Comparison of ENCODE assay signal across 8 cellular contexts in the genomic region with DNA sequence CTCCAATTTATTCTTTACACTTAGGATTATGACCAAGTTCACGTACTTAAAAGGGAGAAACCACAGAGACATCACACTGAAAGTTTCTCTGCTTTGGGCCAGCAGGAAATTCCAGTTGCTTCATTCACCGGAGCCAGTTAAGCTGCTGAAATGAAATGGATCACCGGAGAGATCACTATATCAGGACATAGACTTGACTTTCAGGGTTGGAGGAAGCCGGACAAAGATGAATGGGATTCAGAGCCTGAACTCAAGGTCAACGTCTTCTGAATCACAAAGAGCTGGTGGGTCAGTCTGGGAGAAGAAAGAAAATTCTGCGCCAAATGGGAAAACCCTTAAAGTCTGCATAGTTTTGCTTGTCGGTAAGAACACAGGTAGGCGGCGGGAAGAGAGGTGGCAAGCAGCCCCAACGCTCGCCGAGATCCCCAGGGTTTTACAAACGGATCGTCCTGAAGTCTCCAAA.
DNase-seq lines count a peak whose midpoint lies in the region; ATAC-seq, FAIRE-seq and TF ChIP-seq lines count a peak whose summit lies in the region.

No MANE protein-coding gene starts in this region.

- no peaks in the 10 kb centered on the region for H3K36me3 ChIP-seq in OCI-LY3 (replicated peaks; ENCODE audit: low read depth, low read length)
- no peaks in the 10 kb centered on the region for H3K36me3 ChIP-seq in H1 (ENCODE audit: control insufficient read depth in 2 of 4, insufficient read depth in 4 of 4, low read length in 3 of 4)

- TF ChIP-seq RAD21 in H1 (IDR thresholded peaks at IDR 0.05 in 1 of 2, conservative IDR thresholded peaks at IDR 0.05 in 1 of 2; ENCODE audit: low read depth in 2 of 2, low read length in 2 of 2), result no peak

- H3K36me3 Mint-ChIP-seq in activated CD8-positive, alpha-beta memory T cell treated with anti-CD3 and anti-CD28 coated beads, Interleukin-2, amount 10 ng/mL, durations not matched to agents 7 days and 5 days, result no peaks in the 10 kb centered on the region

- peaks cover 6% of the 10 kb centered on the region for H3K4me1 Mint-ChIP-seq in activated CD8-positive, alpha-beta memory T cell treated with anti-CD3 and anti-CD28 coated beads, Interleukin-2, amount 10 ng/mL, durations not matched to agents 7 days and 5 days

- peaks cover 57% of the 10 kb centered on the region for H3K27me3 Mint-ChIP-seq in activated CD8-positive, alpha-beta memory T cell treated with anti-CD3 and anti-CD28 coated beads, Interleukin-2, amount 10 ng/mL, durations not matched to agents 7 days and 5 days

- H3K9me3 ChIP-seq in OCI-LY3 (ENCODE audit: insufficient read depth, low read length) (no peaks in the 10 kb centered on the region), H1 (ENCODE audit: insufficient read depth in 2 of 2, low read depth in 1 of 2, low read length in 1 of 2) (no peaks in the 10 kb centered on the region)

- H3K56ac ChIP-seq in H1 (replicated peaks; ENCODE audit: insufficient read length, low read depth, low read length), result no peak overlapping the region

- H3K27me3 ChIP-seq in OCI-LY3 (ENCODE audit: low read depth, low read length) (peaks cover 3% of the 10 kb centered on the region; the same call in 1 of the 2 replicates), H1 (replicated peaks in 1 of 4; ENCODE audit: control insufficient read depth in 3 of 4, extremely low read depth in 1 of 4, insufficient read depth in 3 of 4, low read length in 3 of 4) (peaks cover 0 to 3% (median 0%) of the 10 kb centered on the region in 4 experiments; a peak in 2 of 7 replicates)

- H2BK12ac ChIP-seq in H1 (ENCODE audit: low read depth, low read length), result peak overlapping the region; percentile 30; the same call in 1 of the 2 replicates

- H3K18ac ChIP-seq in H1 (ENCODE audit: extremely low read depth, low read length), result no peak overlapping the region

- no peak overlapping the region for H2AFZ ChIP-seq in OCI-LY3 (ENCODE audit: low read depth, low read length)
- no peak overlapping the region for H2AFZ ChIP-seq in H1 (ENCODE audit: low read length)

- POLR2A ChIA-PET in H1 (lab: Charles Lee; ENCODE audit: partially characterized antibody), result interaction anchor here (0.5 to 3.7 kb wide), 4 partner anchors 9 to 18 kb away, joined by 3 to 14 read pairs (median 5); no protein-coding TSS in a partner anchor

- no peak overlapping the region; the same call in 1 of the 2 replicates for H4K8ac ChIP-seq in H1 (ENCODE audit: extremely low read depth, insufficient read depth, low read length)

- FAIRE-seq in H1 (lab: Jason Lieb, UNC), result no peak

- CTCF ChIA-PET in activated CD8-positive, alpha-beta memory T cell treated with anti-CD3 and anti-CD28 coated beads, Interleukin-2, amount 10 ng/mL, durations not matched to agents 7 days and 5 days (lab: Charles Lee), result interaction anchor here (0.9 to 3.5 kb wide), 12 partner anchors 9 to 103 kb away, joined by 3 to 20 read pairs (median 4); no protein-coding TSS in a partner anchor
- CTCF ChIA-PET in H1 (lab: Charles Lee; ENCODE audit: partially characterized antibody), result interaction anchor here (0.8 to 2.6 kb wide), 18 partner anchors 9 to 572 kb away, joined by 3 to 15 read pairs (median 6); no protein-coding TSS in a partner anchor

- no peak for TF ChIP-seq EP300 in H1 (IDR thresholded peaks at IDR 0.05; ENCODE audit: borderline replicate concordance in 1 of 2, low read depth in 2 of 2, low read length in 2 of 2)

- TF ChIP-seq CTCF in OCI-LY3 (IDR thresholded peaks at IDR 0.05; ENCODE audit: low read depth, low read length), result no peak
- TF ChIP-seq CTCF in H1 (IDR thresholded peaks at IDR 0.05; ENCODE audit: control extremely low read depth in 1 of 3, insufficient read depth in 1 of 3, low read depth in 1 of 3, low read length in 3 of 3), result no peak

- H3K4me3 Mint-ChIP-seq in activated CD8-positive, alpha-beta memory T cell treated with anti-CD3 and anti-CD28 coated beads, Interleukin-2, amount 10 ng/mL, durations not matched to agents 7 days and 5 days, result peak overlapping the region; percentile 57

- H3K9ac ChIP-seq in OCI-LY3 (ENCODE audit: low read length) (no peak overlapping the region), H1 (replicated peaks in 1 of 4; ENCODE audit: extremely low read depth in 1 of 4, low read depth in 3 of 4, low read length in 3 of 4) (peak overlapping the region in 2 of 4 experiments; percentile 35 to 52; a peak in 2 of 7 replicates)

- H3K4me1 ChIP-seq in OCI-LY3 (ENCODE audit: low read length) (peaks cover 5% of the 10 kb centered on the region), H1 (replicated peaks in 1 of 4; ENCODE audit: control insufficient read depth in 3 of 4, insufficient read depth in 4 of 4, low read length in 3 of 4) (peaks cover 0 to 6% (median 2%) of the 10 kb centered on the region in 4 experiments; a peak in 4 of 7 replicates)

- H2AK5ac ChIP-seq in H1 (ENCODE audit: low read depth, low read length), result no peak overlapping the region

- no peak overlapping the region for H3K27ac Mint-ChIP-seq in activated CD8-positive, alpha-beta memory T cell treated with anti-CD3 and anti-CD28 coated beads, Interleukin-2, amount 10 ng/mL, durations not matched to agents 7 days and 5 days

- ATAC-seq in activated CD8-positive, alpha-beta memory T cell treated with anti-CD3 and anti-CD28 coated beads, Interleukin-2, amount 10 ng/mL, durations not matched to agents 7 days and 5 days, result no peak

- H2BK20ac ChIP-seq in H1 (ENCODE audit: low read length), result no peak overlapping the region

- no peak overlapping the region for H3K27ac ChIP-seq in OCI-LY3 (ENCODE audit: low read length)
- no peak overlapping the region for H3K27ac ChIP-seq in H1 (ENCODE audit: low read depth, low read length)

- H3K9me3 Mint-ChIP-seq in activated CD8-positive, alpha-beta memory T cell treated with anti-CD3 and anti-CD28 coated beads, Interleukin-2, amount 10 ng/mL, durations not matched to agents 7 days and 5 days (ENCODE audit: low read depth), result no peaks in the 10 kb centered on the region

- H2BK5ac ChIP-seq in H1 (ENCODE audit: low read depth, low read length), result no peak overlapping the region

- H3K4me3 ChIP-seq in OCI-LY3 (ENCODE audit: low read length), result 0 out of 2 replicates have a peak overlapping the region, but pooled peaks have one; percentile 80
- peak overlapping the region; percentile 74 to 95 (median 83) for H3K4me3 ChIP-seq in H1 (ENCODE audit: extremely low read depth in 1 of 4, insufficient read depth in 2 of 4, low read depth in 3 of 4, low read length in 4 of 4)

- H4K5ac ChIP-seq in H1 (ENCODE audit: insufficient read length, low read depth, low read length), result no peak overlapping the region

- H3K4me2 ChIP-seq in OCI-LY3 (ENCODE audit: low read length), result no peak overlapping the region
- H3K4me2 ChIP-seq in H1 (ENCODE audit: insufficient read depth in 1 of 2, low read depth in 2 of 2, low read length in 2 of 2), result peak overlapping the region; percentile 75 to 96

- H3K23ac ChIP-seq in H1 (ENCODE audit: insufficient read length), result no peak overlapping the region

- H3K79me1 ChIP-seq in H1 (ENCODE audit: low read depth, low read length), result no peaks in the 10 kb centered on the region; the same call in 1 of the 2 replicates

- DNase-seq in activated CD8-positive, alpha-beta memory T cell treated with anti-CD3 and anti-CD28 coated beads, Interleukin-2, amount 10 ng/mL, durations not matched to agents 7 days and 5 days, result no peak
- DNase-seq in activated CD8-positive, alpha-beta memory T cell treated with anti-CD3 and anti-CD28 coated beads, Interleukin-2, amount 50 U/mL, for 4 hours, result no peak
- no peak for DNase-seq in H1 (ENCODE audit: low read depth in 1 of 2, low spot score in 2 of 2)
- peak; percentile 33 for DNase-seq in myocyte (ENCODE audit: low read depth)
- no peak for DNase-seq in middle frontal gyrus (ENCODE audit: extremely low spot score, low spot score)
- no peak for DNase-seq in activated CD8-positive, alpha-beta memory T cell treated with anti-CD3 and anti-CD28 coated beads for 24 hours
- DNase-seq in UCSD-AML1 (lab: John Stamatoyannopoulos, UW; ENCODE audit: unreplicated experiment), result no peak

- no peak overlapping the region for H4K91ac ChIP-seq in H1 (replicated peaks; ENCODE audit: insufficient read length, low read length)

- no peak overlapping the region for H2BK120ac ChIP-seq in H1 (replicated peaks; ENCODE audit: low read depth, low read length)

- H3K79me2 ChIP-seq in OCI-LY3 (ENCODE audit: low read length) (no peaks in the 10 kb centered on the region), H1 (ENCODE audit: control insufficient read depth in 1 of 2, insufficient read depth in 2 of 2, low read length in 2 of 2) (peaks cover 0 to 44% of the 10 kb centered on the region in 2 experiments; a peak in 3 of 4 replicates)

- H4K20me1 ChIP-seq in OCI-LY3 (ENCODE audit: insufficient read depth, low read length), result no peaks in the 10 kb centered on the region
- H4K20me1 ChIP-seq in H1 (replicated peaks in 1 of 2; ENCODE audit: control insufficient read depth in 1 of 2, insufficient read depth in 2 of 2, low read length in 2 of 2), result peaks cover 2% of the 10 kb centered on the region in 2 experiments

- no peak overlapping the region for H3K14ac ChIP-seq in H1 (ENCODE audit: insufficient read length)

- 6% methylated on average over 14 of the region's 14 CpGs; no CpG with 5 or more reads in 1 of the 2 experiments for WGBS in H1 (ENCODE audit: extremely low coverage in 1 of 2, insufficient coverage in 1 of 2, insufficient read length in 1 of 2, insufficient replicate concordance in 2 of 2, low coverage in 1 of 2, low lambda C conversion rate in 2 of 2, missing lambda C conversion rate in 1 of 2), 2 experiments

- no peak for TF ChIP-seq POLR2A in H1 (IDR thresholded peaks at IDR 0.05; ENCODE audit: control extremely low read depth in 1 of 2, low read depth in 2 of 2, low read length in 2 of 2)

- H3K23me2 ChIP-seq in H1 (ENCODE audit: low read depth, low read length), result peaks cover 8% of the 10 kb centered on the region; the same call in 1 of the 2 replicates

- no peak overlapping the region for H2BK15ac ChIP-seq in H1 (ENCODE audit: low read length)

- no peak overlapping the region for H3K4ac ChIP-seq in H1 (replicated peaks; ENCODE audit: insufficient read length, low read depth, low read length)

TF ChIP-seq in H1, 55 proteins besides CTCF, POLR2A, EP300 and RAD21 (continues in another document):
- no peak for TF ChIP-seq CEBPB (IDR thresholded peaks at IDR 0.05; ENCODE audit: low read depth, low read length)
- TF ChIP-seq SP4 (IDR thresholded peaks at IDR 0.05; ENCODE audit: low read length), result no peak
- no peak for TF ChIP-seq USF2 (IDR thresholded peaks at IDR 0.05; ENCODE audit: low read length)
- TF ChIP-seq SUZ12 (IDR thresholded peaks at IDR 0.05; ENCODE audit: low read length), result no peak
- no peak for TF ChIP-seq NANOG (IDR thresholded peaks at IDR 0.05; ENCODE audit: insufficient read depth, low read depth, low read length, poor library complexity, severe bottlenecking)
- no peak for TF ChIP-seq BACH1 (IDR thresholded peaks at IDR 0.05; ENCODE audit: low read length)
